Comparison of ENCODE assay signal across 8 cellular contexts in genomic region chr5:71782771-71783770, GRCh38.
A peak's percentile ranks its signal among the peaks of the same experiment; 100 is the strongest.
DNase-seq lines count a peak whose midpoint lies in the region; ATAC-seq, FAIRE-seq and TF ChIP-seq lines count a peak whose summit lies in the region.

No MANE protein-coding gene starts in this region.

- H3K9me3 ChIP-seq in A673 (ENCODE audit: low read depth, low read length, poor library complexity, severe bottlenecking), result no peaks in the 10 kb centered on the region
- no peaks in the 10 kb centered on the region for H3K9me3 ChIP-seq in breast epithelium
- H3K9me3 ChIP-seq in smooth muscle cell (replicated peaks; ENCODE audit: low read depth), result no peaks in the 10 kb centered on the region

- peak overlapping the region; percentile 75 for H2AFZ ChIP-seq in smooth muscle cell (ENCODE audit: low read depth)

- POLR2A ChIA-PET in A673 (lab: Charles Lee; ENCODE audit: low non-redundant PET), result interaction anchor here (0.7 kb wide), 1 partner anchor 526 kb away, joined by 3 read pairs; no protein-coding TSS in a partner anchor

- intact Hi-C loops in A673 (cut with micrococcal nuclease; ENCODE audit: unreplicated experiment) (loop anchor here (2.0 to 10.0 kb wide), 3 partner anchors 322 to 742 kb away; partner anchors contain the start of gene MAP1B), breast epithelium (cut with DNase I; ENCODE audit: low total_unique reads) (loop anchor here (10.0 kb wide), 1 partner anchor 532 kb away; no protein-coding TSS in a partner anchor)

- H3K27me3 ChIP-seq in A673 (replicated peaks; ENCODE audit: insufficient read depth, low read depth, low read length, poor library complexity) (no peaks in the 10 kb centered on the region), breast epithelium (no peaks in the 10 kb centered on the region), smooth muscle cell (ENCODE audit: low read depth) (no peaks in the 10 kb centered on the region)

- H3K79me2 ChIP-seq in smooth muscle cell (ENCODE audit: low read depth), result no peaks in the 10 kb centered on the region

- H4K20me1 ChIP-seq in smooth muscle cell (ENCODE audit: low read depth), result no peaks in the 10 kb centered on the region

- H3K4me2 ChIP-seq in smooth muscle cell, result peak overlapping the region; percentile 73

- CTCF ChIA-PET in A673 (lab: Charles Lee), result interaction anchor here (0.5 to 1.4 kb wide), 6 partner anchors 8 to 741 kb away, joined by 3 to 7 read pairs (median 4); no protein-coding TSS in a partner anchor

- H3K9ac ChIP-seq in smooth muscle cell (ENCODE audit: low read depth), result no peak overlapping the region

- ATAC-seq in GM18502 (IDR thresholded peaks at IDR 0.05; ENCODE audit: poor library complexity, unreplicated experiment), result peak; percentile 98
- ATAC-seq in HG02870 (IDR thresholded peaks at IDR 0.05; ENCODE audit: unreplicated experiment), result peak; percentile 100

- BruUV-seq in A673 (replicated peaks; lab: Mats Ljungman, UMichigan), result no TSS peak

- peak; percentile 55 for FAIRE-seq in islet of Langerhans (lab: Jason Lieb, UNC)

- DNase-seq in A673 (ENCODE audit: low spot score) (peak; percentile 84), NCI-H128 (lab: John Stamatoyannopoulos, UW; ENCODE audit: unreplicated experiment) (peak; percentile 46), SW480 (ENCODE audit: low spot score) (peak; percentile 45), breast epithelium (ENCODE audit: low spot score in 2 of 2) (peak; percentile 59 to 79), smooth muscle cell (lab: John Stamatoyannopoulos, UW; ENCODE audit: unreplicated experiment) (peak; percentile 34)

- TF ChIP-seq CTCF in A673 (conservative IDR thresholded peaks at IDR 0.05; ENCODE audit: low read depth, low read length) (peak; percentile 89), breast epithelium (IDR thresholded peaks at IDR 0.05) (peak; percentile 55 to 91 (median 81)), smooth muscle cell (IDR thresholded peaks at IDR 0.05; ENCODE audit: borderline replicate concordance, insufficient read depth, poor library complexity, severe bottlenecking) (peak; percentile 88)

- no peak for TF ChIP-seq POLR2A in breast epithelium (IDR thresholded peaks at IDR 0.05)

- H3K4me3 ChIP-seq in A673 (ENCODE audit: low read depth, low read length, poor library complexity, severe bottlenecking) (peak overlapping the region; percentile 7), breast epithelium (peak overlapping the region; percentile 20 to 40 (median 30)), smooth muscle cell (peak overlapping the region; percentile 9)

- no peak overlapping the region for H3K27ac ChIP-seq in A673 (ENCODE audit: low read depth, low read length, poor library complexity, severe bottlenecking)
- H3K27ac ChIP-seq in breast epithelium, result no peak overlapping the region
- H3K27ac ChIP-seq in smooth muscle cell (ENCODE audit: low read depth), result no peak overlapping the region

- WGBS in smooth muscle cell (ENCODE audit: low lambda C conversion rate), result 34% methylated on average over 27 of the region's 27 CpGs

- H3K36me3 ChIP-seq in A673 (ENCODE audit: insufficient read depth, low read length, poor library complexity, severe bottlenecking) (no peaks in the 10 kb centered on the region), breast epithelium (no peaks in the 10 kb centered on the region), smooth muscle cell (ENCODE audit: low read depth) (no peaks in the 10 kb centered on the region)

- no peaks in the 10 kb centered on the region for H3F3A ChIP-seq in smooth muscle cell (ENCODE audit: low read depth)

- H3K4me1 ChIP-seq in A673 (ENCODE audit: insufficient read depth, low read length, poor library complexity, severe bottlenecking) (no peaks in the 10 kb centered on the region), breast epithelium (no peaks in the 10 kb centered on the region), smooth muscle cell (ENCODE audit: low read depth) (peaks cover 8% of the 10 kb centered on the region)

Comparison
In these comparisons a context has a peak if more than half of its experiments do, and no peak if none do; other contexts are left out.
1. DNase-seq: peak in every context shown above with its lines; median percentile 84 in A673; 69 in breast epithelium; 46 in NCI-H128; 45 in SW480; 34 in smooth muscle cell.